In genomic region chr7:27960415-27960814, GRCh38 we compare ENCODE assay signal across 21 cellular contexts.
"Had no signal": no experiment of that assay in that cellular context is flagged by ENCODE, and none has a peak within 500 bp of the region (broad histone marks: within the 10 kb centered on the region; RNA-seq: fewer than 3 reads in every experiment).

No MANE protein-coding gene starts in this region.

- H3K4me3 Mint-ChIP-seq: activated CD8-positive, alpha-beta T cell treated with anti-CD3 and anti-CD28 coated beads, Interleukin-2, amount 10 ng/mL, durations not matched to agents 7 days and 5 days; activated naive CD4-positive, alpha-beta T cell treated with anti-CD3 and anti-CD28 coated beads for 36 hours; activated naive CD8-positive, alpha-beta T cell; activated T-helper 17 cell treated with anti-CD3 and anti-CD28 coated beads, Interleukin-2, amount 50 U/mL, for 72 hours had no signal

- H3K36me3 ChIP-seq: brain microvascular endothelial cell, MG63, Peyer's patch had no signal

- H3K27ac ChIP-seq: brain microvascular endothelial cell, KMS-11, Peyer's patch had no signal

- H3K36me3 Mint-ChIP-seq: activated naive CD8-positive, alpha-beta T cell had no signal

- H3K27me3 Mint-ChIP-seq: activated naive CD8-positive, alpha-beta T cell; activated T-helper 17 cell treated with anti-CD3 and anti-CD28 coated beads, Interleukin-2, amount 50 U/mL, for 72 hours had no signal

- ATAC-seq: activated CD4-positive, CD25-positive, alpha-beta regulatory T cell treated with anti-CD3 and anti-CD28 coated beads, Interleukin-2, amount 50 U/mL, for 24 hours; activated CD8-positive, alpha-beta T cell treated with anti-CD3 and anti-CD28 coated beads, Interleukin-2, amount 10 ng/mL, durations not matched to agents 7 days and 5 days had no signal

- H3K4me3 ChIP-seq: MG63, Peyer's patch had no signal

- H3K9ac ChIP-seq: KMS-11 had no signal

- DNase-seq: activated CD4-positive, alpha-beta T cell treated with anti-CD3 and anti-CD28 coated beads for 4 hours; activated CD8-positive, alpha-beta T cell treated with anti-CD3 and anti-CD28 coated beads, Interleukin-2, amount 10 ng/mL, durations not matched to agents 7 days and 5 days; activated gamma-delta T cell; activated naive CD4-positive, alpha-beta T cell treated with anti-CD3 and anti-CD28 coated beads for 36 hours; activated T-cell treated with anti-CD3 and anti-CD28 coated beads, Interleukin-2, amount 50 U/mL, for 48 hours; amygdala; brain microvascular endothelial cell; MG63; NCI-H1092 treated with DMSO at 0.1 percent for 48 hours; NCI-H1417 treated with DMSO at 0.1 percent for 48 hours; NCI-H1694; NCI-H2029 treated with DMSO at 0.1 percent for 48 hours; NCI-H345; NCI-H510A treated with DMSO at 0.1 percent for 48 hours; Peyer's patch; SHP77 treated with DMSO at 0.1 percent for 48 hours; T-helper 1 cell had no signal

- H3K9me3 Mint-ChIP-seq: activated naive CD4-positive, alpha-beta T cell treated with anti-CD3 and anti-CD28 coated beads for 36 hours; activated T-helper 17 cell treated with anti-CD3 and anti-CD28 coated beads, Interleukin-2, amount 50 U/mL, for 72 hours had no signal

- H3K27ac Mint-ChIP-seq: activated CD8-positive, alpha-beta T cell treated with anti-CD3 and anti-CD28 coated beads, Interleukin-2, amount 10 ng/mL, durations not matched to agents 7 days and 5 days; activated naive CD4-positive, alpha-beta T cell treated with anti-CD3 and anti-CD28 coated beads for 36 hours; activated naive CD8-positive, alpha-beta T cell; activated T-helper 17 cell treated with anti-CD3 and anti-CD28 coated beads, Interleukin-2, amount 50 U/mL, for 72 hours had no signal

- H3K9me3 ChIP-seq: MG63, Peyer's patch had no signal

- H3K4me2 ChIP-seq: KMS-11 had no signal

- H3K27me3 ChIP-seq: brain microvascular endothelial cell, MG63, Peyer's patch had no signal

- H3K4me1 ChIP-seq: Peyer's patch had no signal
